In the genomic region with DNA sequence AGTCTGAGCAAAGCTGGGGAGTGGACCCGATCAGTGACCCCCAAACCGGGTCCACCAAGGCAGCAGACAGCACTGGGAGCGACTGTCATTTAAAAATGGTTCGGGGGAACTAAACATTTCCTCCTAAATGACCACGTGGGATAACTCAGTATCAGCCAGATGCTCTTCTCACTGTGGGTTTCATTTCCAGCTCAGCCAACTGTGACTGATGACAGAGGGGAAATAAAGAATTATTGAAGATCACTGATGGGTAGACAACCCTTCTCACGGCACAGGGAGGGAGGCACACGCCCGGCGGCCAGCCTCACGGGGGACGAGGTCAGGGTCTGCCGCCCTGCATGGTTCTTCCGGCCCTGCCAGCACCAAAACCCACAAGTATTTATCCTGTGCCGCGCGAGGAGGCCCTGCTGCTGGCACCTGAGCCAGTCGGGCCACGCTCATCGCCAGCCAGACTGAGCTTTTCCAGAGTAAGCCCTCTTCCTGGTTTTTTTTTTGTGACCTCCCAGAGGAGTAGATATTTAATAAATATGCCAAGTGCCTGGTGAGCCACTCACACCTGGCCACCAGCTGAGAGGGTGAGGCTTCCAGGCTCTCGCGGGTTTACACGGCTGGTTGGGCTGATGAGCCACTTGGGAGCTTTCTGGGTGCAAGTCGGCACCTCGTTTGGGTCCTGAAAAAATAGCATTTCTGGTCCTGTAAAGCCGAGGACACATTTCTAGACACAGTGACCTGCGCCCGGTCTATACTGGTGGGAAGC, we compare ENCODE assay signal across 8 cellular contexts. TPM values are rescaled to one million over a fixed set of nuclear protein-coding genes. Genes with fewer than 3 reads are reported as not detected.
DNase-seq lines count a peak whose midpoint lies in the region; ATAC-seq and TF ChIP-seq lines count a peak whose summit lies in the region.

No MANE protein-coding gene starts in this region.

- TF ChIP-seq CTCF in left ventricle myocardium inferior (IDR thresholded peaks at IDR 0.05; ENCODE audit: borderline replicate concordance) (no peak), nephron progenitor cell (IDR thresholded peaks at IDR 0.05) (no peak)

- no peaks in the 10 kb centered on the region for H3K36me3 Mint-ChIP-seq in nephron progenitor cell (ENCODE audit: low read depth)

- intact Hi-C loops in left ventricle myocardium inferior (cut with micrococcal nuclease), result no loop called here
- intact Hi-C loops in left cardiac atrium (cut with DNase I), result no loop called here

- H3K4me3 ChIP-seq in left ventricle myocardium inferior, result peak overlapping the region; percentile 19

- DNase-seq in left ventricle myocardium inferior, result no peak
- DNase-seq in left cardiac atrium, result no peak
- DNase-seq in RPMI8226, result peak; percentile 61
- no peak for DNase-seq in nephron progenitor cell
- DNase-seq in NCI-H2227 (lab: John Stamatoyannopoulos, UW; ENCODE audit: unreplicated experiment), result no peak

- H3K27ac ChIP-seq in left ventricle myocardium inferior (replicated peaks), result no peak overlapping the region

- no peaks in the 10 kb centered on the region for H3K9me3 Mint-ChIP-seq in nephron progenitor cell

- peak overlapping the region; percentile 54 for H3K4me3 Mint-ChIP-seq in nephron progenitor cell

- H3K36me3 ChIP-seq in left ventricle myocardium inferior, result no peaks in the 10 kb centered on the region

- peaks cover 26% of the 10 kb centered on the region for H3K27me3 Mint-ChIP-seq in nephron progenitor cell (ENCODE audit: low read depth, poor library complexity)

- peaks cover 71% of the 10 kb centered on the region for H3K4me1 Mint-ChIP-seq in nephron progenitor cell

- H3K9me3 ChIP-seq in left ventricle myocardium inferior (replicated peaks), result no peaks in the 10 kb centered on the region

- ATAC-seq in left cardiac atrium (no peak), HG03457 (IDR thresholded peaks at IDR 0.05; ENCODE audit: unreplicated experiment) (peak; percentile 42), GM21515 (IDR thresholded peaks at IDR 0.05; ENCODE audit: unreplicated experiment) (no peak), GM21528 (IDR thresholded peaks at IDR 0.05; ENCODE audit: low FRiP score, unreplicated experiment) (no peak)

- peak overlapping the region; percentile 68 for H3K27ac Mint-ChIP-seq in nephron progenitor cell

- H3K4me1 ChIP-seq in left ventricle myocardium inferior, result peaks cover 10% of the 10 kb centered on the region

- peaks cover 40% of the 10 kb centered on the region for H3K27me3 ChIP-seq in left ventricle myocardium inferior (ENCODE audit: low read depth)

RNA-seq across cellular contexts. Expression of a gene that starts 6.2 kb away (rescaled TPM):
- total RNA-seq in left ventricle myocardium inferior, result 9.6 TPM
- total RNA-seq in left cardiac atrium, result 10 to 100 TPM in 1 of 2 donors, 1 to 10 TPM in 1; 7.7 to 10.1 TPM

RNA-seq across cellular contexts. Expression of a gene that starts 54.8 kb away (rescaled TPM):
- 3.7 TPM for total RNA-seq in left ventricle myocardium inferior
- total RNA-seq in left cardiac atrium, result 1 to 10 TPM; 4.5 to 4.7 TPM
